In the genomic region with DNA sequence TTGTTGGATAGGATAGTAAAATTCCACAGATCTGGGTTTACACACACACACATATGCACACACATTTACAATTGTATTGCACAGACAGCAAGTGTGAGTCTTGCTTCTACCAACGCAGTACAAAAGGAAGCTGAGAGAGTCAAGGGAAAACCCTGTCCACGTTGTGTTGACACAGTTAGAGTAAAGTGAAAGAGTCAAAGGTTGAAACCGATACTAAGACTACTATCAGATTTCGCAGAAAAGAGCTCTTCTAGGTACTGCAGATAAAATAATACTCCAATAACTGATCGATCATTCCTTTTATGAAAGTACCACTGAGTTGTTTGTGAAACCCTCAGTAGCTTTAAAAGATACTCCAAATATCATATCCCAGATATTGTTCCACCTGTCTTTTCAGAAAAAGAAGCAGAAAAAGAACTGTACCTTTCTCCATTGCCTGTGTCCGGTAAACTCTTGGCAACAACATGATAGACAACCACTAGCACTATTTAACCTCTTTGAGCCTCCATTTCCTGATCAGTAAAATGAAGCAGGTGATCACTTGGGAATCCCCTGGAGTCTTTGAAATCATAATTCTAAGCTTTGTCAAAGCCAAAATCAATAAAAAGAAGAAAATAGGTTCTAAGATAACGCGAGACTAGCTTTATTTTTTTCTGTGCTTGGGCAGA, we compare ENCODE assay signal across 8 cellular contexts.
DNase-seq lines count a peak whose midpoint lies in the region; ATAC-seq, FAIRE-seq and TF ChIP-seq lines count a peak whose summit lies in the region.

No MANE protein-coding gene starts in this region.

- no peak for TF ChIP-seq POLR2A in GM12892 (IDR thresholded peaks at IDR 0.05; ENCODE audit: low read depth, low read length)

- peak; percentile 97 for FAIRE-seq in GM12892 (lab: Jason Lieb, UNC)
- FAIRE-seq in colon (lab: Jason Lieb, UNC): peak; percentile 21

- DNase-seq in GM12892 (ENCODE audit: insufficient read length): no peak
- no peak for DNase-seq in activated effector memory CD4-positive, alpha-beta T cell treated with Interleukin-2 at 50 U/mL for 16 hours
- no peak for DNase-seq in kidney glomerular epithelial cell (lab: John Stamatoyannopoulos, UW)
- no peak for DNase-seq in GF-D8 (lab: John Stamatoyannopoulos, UW)
- no peak for DNase-seq in NCI-H82 (lab: John Stamatoyannopoulos, UW)

- ATAC-seq in GM19438 (IDR thresholded peaks at IDR 0.05; ENCODE audit: low read depth, unreplicated experiment): peak; percentile 100
- ATAC-seq in HG03159 (IDR thresholded peaks at IDR 0.05; ENCODE audit: unreplicated experiment): peak; percentile 98
